In genomic region chr15:101295607-101296225, GRCh38 we compare ENCODE assay signal across 8 cellular contexts. TPM values are rescaled to one million over a fixed set of nuclear protein-coding genes. Genes with fewer than 3 reads are reported as not detected.
DNase-seq lines count a peak whose midpoint lies in the region; ATAC-seq, FAIRE-seq and TF ChIP-seq lines count a peak whose summit lies in the region.

No MANE protein-coding gene starts in this region.

- H3K9me3 ChIP-seq in H9 (ENCODE audit: control insufficient read depth, low read depth, low read length): no peaks in the 10 kb centered on the region
- no peaks in the 10 kb centered on the region for H3K9me3 ChIP-seq in Peyer's patch

- H3K4me3 Mint-ChIP-seq in H9 (peak overlapping the region; percentile 91 to 92), neural crest cell (peak overlapping the region; percentile 95)

- peaks cover 21% of the 10 kb centered on the region for H3K79me2 ChIP-seq in H9 (ENCODE audit: insufficient read depth, low read length)

- no peak overlapping the region for H3K14ac ChIP-seq in H9 (ENCODE audit: insufficient read depth, low read length)

- no peak overlapping the region for H2AK5ac ChIP-seq in H9 (ENCODE audit: insufficient read length, low read length)

- no peak overlapping the region for H2BK5ac ChIP-seq in H9 (ENCODE audit: insufficient read length, low read length)

- H3K23ac ChIP-seq in H9 (ENCODE audit: insufficient read length, low read depth, low read length): no peak overlapping the region

- H3K36me3 ChIP-seq in Peyer's patch: peaks cover 0 to 12% (median 0%) of the 10 kb centered on the region in 3 donors

- no peak overlapping the region for H2BK15ac ChIP-seq in H9 (ENCODE audit: low read depth, low read length)

- H3K18ac ChIP-seq in H9 (ENCODE audit: insufficient read length, low read depth, low read length): no peak overlapping the region

- ATAC-seq in HG03378 (IDR thresholded peaks at IDR 0.05; ENCODE audit: unreplicated experiment): no peak

- H3K27me3 Mint-ChIP-seq in H9 (ENCODE audit: low read depth) (no peaks in the 10 kb centered on the region), neural crest cell (ENCODE audit: low read depth) (no peaks in the 10 kb centered on the region)

- H3K4me1 Mint-ChIP-seq in H9 (peaks cover 11 to 18% of the 10 kb centered on the region in 2 experiments), neural crest cell (peaks cover 38% of the 10 kb centered on the region)

- no peak overlapping the region for H3K4ac ChIP-seq in H9 (ENCODE audit: low read depth, low read length)

- no peaks in the 10 kb centered on the region for H4K20me1 ChIP-seq in H9 (ENCODE audit: control insufficient read depth, insufficient read depth, insufficient read length)

- no peak overlapping the region for H4K8ac ChIP-seq in H9 (replicated peaks; ENCODE audit: insufficient read length, low read depth, low read length)

- H3K27ac Mint-ChIP-seq in H9 (no peak overlapping the region), neural crest cell (ENCODE audit: unreplicated experiment) (no peak overlapping the region)

- no peak overlapping the region for H4K91ac ChIP-seq in H9 (ENCODE audit: insufficient read length, low read depth, low read length)

- H2AFZ ChIP-seq in H9 (ENCODE audit: low read length): no peak overlapping the region

- H3K4me3 ChIP-seq in Peyer's patch: peak overlapping the region; percentile 70 to 97 (median 82)
- peak overlapping the region; percentile 95 for H3K4me3 ChIP-seq in epithelial cell of esophagus (ENCODE audit: low read length)

- H2BK12ac ChIP-seq in H9 (ENCODE audit: insufficient read length, low read depth, low read length): no peak overlapping the region

- H3K27me3 ChIP-seq in H9 (ENCODE audit: insufficient read depth, low read length) (no peaks in the 10 kb centered on the region), Peyer's patch (no peaks in the 10 kb centered on the region)

- WGBS in H9 (ENCODE audit: extremely low coverage, insufficient read length, low lambda C conversion rate): no CpG with 5 or more reads among the region's 22 CpGs

- peak overlapping the region; percentile 53 for H3K9ac ChIP-seq in H9 (ENCODE audit: extremely low read depth, insufficient read length, low read length)

- H2BK120ac ChIP-seq in H9 (ENCODE audit: low read depth, low read length, poor library complexity, severe bottlenecking): no peak overlapping the region

- TF ChIP-seq POLR2A in Peyer's patch (IDR thresholded peaks at IDR 0.05): no peak

- no peak overlapping the region for H3K27ac ChIP-seq in H9 (ENCODE audit: insufficient read length, low read depth, low read length)
- H3K27ac ChIP-seq in Peyer's patch: peak overlapping the region; percentile 89 to 98 (median 94)

- DNase-seq in H9: no peak
- DNase-seq in Peyer's patch: peak in 1 of 3 donors; percentile 71
- DNase-seq in epithelial cell of esophagus (ENCODE audit: low read depth): no peak
- DNase-seq in neural crest cell (ENCODE audit: low read depth, low spot score): no peak
- DNase-seq in activated CD8-positive, alpha-beta memory T cell treated with anti-CD3 and anti-CD28 coated beads, Interleukin-2, amount 50 U/mL, for 48 hours: no peak
- no peak for DNase-seq in urothelium cell line (ENCODE audit: low spot score)
- DNase-seq in A172 (ENCODE audit: low spot score): no peak

- no peak overlapping the region for H4K5ac ChIP-seq in H9 (ENCODE audit: insufficient read length, low read depth, low read length)

- H3K36me3 Mint-ChIP-seq in H9 (ENCODE audit: insufficient read depth in 1 of 3, low read depth in 3 of 3) (peaks cover 0 to 17% (median 13%) of the 10 kb centered on the region in 3 experiments; a peak in 4 of 7 replicates), neural crest cell (ENCODE audit: low read depth) (peaks cover 2% of the 10 kb centered on the region)

- peak overlapping the region; percentile 61 for H3K4me2 ChIP-seq in H9 (ENCODE audit: insufficient read depth, insufficient read length, low read length)

- H3K79me1 ChIP-seq in H9 (ENCODE audit: insufficient read depth, low read depth, low read length, poor library complexity, severe bottlenecking): no peaks in the 10 kb centered on the region

- peaks cover 7% of the 10 kb centered on the region for H3K23me2 ChIP-seq in H9 (ENCODE audit: insufficient read length, low read depth, low read length, poor library complexity, severe bottlenecking)

- no peak for FAIRE-seq in urothelium cell line (lab: Jason Lieb, UNC)

- no peak overlapping the region for H3T11ph ChIP-seq in H9 (ENCODE audit: low read length)

- TF ChIP-seq CTCF in H9 (conservative IDR thresholded peaks at IDR 0.05) (no peak), Peyer's patch (IDR thresholded peaks at IDR 0.05) (no peak), epithelial cell of esophagus (IDR thresholded peaks at IDR 0.05; ENCODE audit: insufficient read depth, low read depth, low read length, missing control alignments) (no peak), neural crest cell (conservative IDR thresholded peaks at IDR 0.05) (no peak)

- H3K9me3 Mint-ChIP-seq in H9 (no peaks in the 10 kb centered on the region), neural crest cell (no peaks in the 10 kb centered on the region)

- H3K4me1 ChIP-seq in H9 (ENCODE audit: insufficient read depth, low read length): no peaks in the 10 kb centered on the region
- H3K4me1 ChIP-seq in Peyer's patch: peaks cover 3 to 32% (median 6%) of the 10 kb centered on the region in 4 donors

- H2BK20ac ChIP-seq in H9 (ENCODE audit: low read depth, low read length, poor library complexity, severe bottlenecking): no peak overlapping the region

- no peak overlapping the region for H3K56ac ChIP-seq in H9 (ENCODE audit: insufficient read length, low read depth, low read length)

RNA-seq across cellular contexts. Expression of gene SNRPA1, which starts 0.7 kb away (rescaled TPM):
- total RNA-seq in H9 (2021): 145 and 146 TPM in 2 replicates
- 10 to 100 TPM; 36.4 to 80.0 (median 50.4) TPM for total RNA-seq in Peyer's patch
- total RNA-seq in neural crest cell: 118 and 132 TPM in 2 replicates
- 51.2 and 62.6 TPM in 2 replicates for total RNA-seq in A172 (2014; rRNA removed; shearing (Covaris generic))

RNA-seq across cellular contexts. Expression of gene SELENOS, which starts 18.4 kb away (rescaled TPM):
- total RNA-seq in H9 (2021): 57.7 and 65.1 TPM in 2 replicates
- total RNA-seq in Peyer's patch: 100 to 1,000 TPM in 2 of 4 donors, 10 to 100 TPM in 2; 14.0 to 119 (median 103) TPM
- 37.8 and 42.1 TPM in 2 replicates for total RNA-seq in neural crest cell
- 61.8 and 83.1 TPM in 2 replicates for total RNA-seq in A172 (2014; rRNA removed; shearing (Covaris generic))

RNA-seq across cellular contexts. Expression of gene CHSY1, which starts 43.9 kb away (rescaled TPM):
- 68.3 and 68.9 TPM in 2 replicates for total RNA-seq in H9 (2021)
- 10 to 100 TPM in 1 of 4 donors, 1 to 10 TPM in 3; 8.1 to 31.4 (median 9.3) TPM for total RNA-seq in Peyer's patch
- total RNA-seq in neural crest cell: 46.7 and 49.7 TPM in 2 replicates
- 21.9 and 22.4 TPM in 2 replicates for total RNA-seq in A172 (2014; rRNA removed; shearing (Covaris generic))
